9 cellular contexts compared by ENCODE assay signal in the genomic region with DNA sequence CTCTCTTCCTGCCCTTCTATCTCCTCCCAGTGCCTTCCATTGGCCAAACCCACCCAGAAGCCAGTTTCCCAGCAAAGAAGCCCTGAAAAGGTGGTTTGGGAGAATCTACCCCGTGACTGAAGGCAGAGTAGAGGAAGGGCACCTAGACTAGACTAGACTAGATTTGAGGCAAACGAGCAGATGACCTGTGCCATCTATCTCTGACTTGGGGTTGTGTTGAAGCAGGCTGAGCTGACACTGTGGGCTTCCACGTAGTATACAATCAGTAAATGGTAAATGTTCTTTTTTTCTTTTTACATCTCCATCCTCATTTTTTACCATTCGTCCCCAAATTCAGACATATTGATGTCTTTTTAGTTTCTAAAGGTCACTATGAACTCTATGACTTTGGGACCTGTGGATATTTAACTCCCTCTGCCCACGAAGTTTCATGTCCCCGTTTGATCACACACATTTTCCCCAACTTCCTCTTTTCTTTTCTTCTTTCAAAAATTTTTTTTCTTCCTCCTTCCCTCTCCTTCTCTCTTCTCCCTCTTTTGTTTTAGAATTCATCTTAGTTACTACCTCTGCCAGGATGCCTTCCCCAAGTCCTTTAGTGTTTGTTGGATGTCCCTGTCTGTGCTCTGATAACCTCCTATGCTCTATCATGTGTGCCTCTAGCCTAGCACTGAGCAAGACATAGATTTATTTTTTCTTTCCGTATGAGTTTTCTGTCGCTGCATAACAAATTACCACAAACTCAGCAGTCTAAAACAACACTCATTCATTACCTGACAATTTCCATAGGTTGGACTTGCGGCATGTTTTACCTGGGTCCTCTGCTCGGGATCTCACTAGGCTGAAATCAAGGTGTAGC. TPM values are rescaled to one million over a fixed set of nuclear protein-coding genes. Genes with fewer than 3 reads are reported as not detected.
DNase-seq lines count a peak whose midpoint lies in the region; ATAC-seq and TF ChIP-seq lines count a peak whose summit lies in the region.
"Had no signal": no experiment of that assay in that cellular context is flagged by ENCODE, and none has a peak within 500 bp of the region (broad histone marks: within the 10 kb centered on the region; RNA-seq: fewer than 3 reads in every experiment).

No MANE protein-coding gene starts in this region.

- H2BK120ac ChIP-seq in trophoblast cell (ENCODE audit: insufficient read depth, low read length, poor library complexity), result peak overlapping the region; percentile 64

- H2BK5ac ChIP-seq in trophoblast cell (ENCODE audit: low read depth, low read length, poor library complexity), result peak overlapping the region; percentile 26

- H3K23ac ChIP-seq in trophoblast cell (ENCODE audit: low read length), result no peak overlapping the region

- H3K36me3 ChIP-seq in trophoblast cell (ENCODE audit: control insufficient read depth in 1 of 2, insufficient read depth in 2 of 2, low read length in 2 of 2), result no peaks in the 10 kb centered on the region

- no peaks in the 10 kb centered on the region for H3K9me3 Mint-ChIP-seq in Calu3 (ENCODE audit: low read depth, unreplicated experiment)
- H3K9me3 Mint-ChIP-seq in activated T-helper 17 cell treated with anti-CD3 and anti-CD28 coated beads, Interleukin-2, amount 50 U/mL, for 72 hours, result peaks cover 3% of the 10 kb centered on the region

- no peak overlapping the region for H3K4me3 ChIP-seq in trophoblast cell (ENCODE audit: low read depth, low read length)

- peak overlapping the region; percentile 89 for H3K27ac Mint-ChIP-seq in Calu3 (ENCODE audit: unreplicated experiment)
- H3K27ac Mint-ChIP-seq in activated T-helper 17 cell treated with anti-CD3 and anti-CD28 coated beads, Interleukin-2, amount 50 U/mL, for 72 hours, result peak overlapping the region; percentile 92

- H3K4me3 Mint-ChIP-seq in Calu3 (ENCODE audit: low read depth, unreplicated experiment), result peak overlapping the region; percentile 44
- H3K4me3 Mint-ChIP-seq in activated T-helper 17 cell treated with anti-CD3 and anti-CD28 coated beads, Interleukin-2, amount 50 U/mL, for 72 hours, result peak overlapping the region; percentile 31

- BruUV-seq in Calu3 (replicated peaks; lab: Mats Ljungman, UMichigan), result no TSS peak

- H2AK5ac ChIP-seq in trophoblast cell (ENCODE audit: low read length), result no peak overlapping the region

- ATAC-seq in HG02759 (IDR thresholded peaks at IDR 0.05; ENCODE audit: unreplicated experiment) (peak; percentile 45), HG02840 (IDR thresholded peaks at IDR 0.05; ENCODE audit: low FRiP score, unreplicated experiment) (no peak), HG03439 (IDR thresholded peaks at IDR 0.05; ENCODE audit: unreplicated experiment) (no peak), HG02678 (IDR thresholded peaks at IDR 0.05; ENCODE audit: unreplicated experiment) (no peak)
- no peak for ATAC-seq in activated T-helper 17 cell treated with anti-CD3 and anti-CD28 coated beads, Interleukin-2, amount 50 U/mL, for 72 hours (replicated peaks)
- ATAC-seq: left colon had no signal

- intact Hi-C loops in Calu3 (cut with micrococcal nuclease; ENCODE audit: unreplicated experiment), result no loop called here

- no peak overlapping the region for H2AFZ ChIP-seq in trophoblast cell (ENCODE audit: insufficient read depth, low read length, poor library complexity)

- peak overlapping the region; percentile 51 for H3K9ac ChIP-seq in trophoblast cell (ENCODE audit: low read length)

- no peak overlapping the region for H3K4me2 ChIP-seq in trophoblast cell (ENCODE audit: low read length)

- no peak overlapping the region for H2BK12ac ChIP-seq in trophoblast cell (ENCODE audit: low read length)

- no peak overlapping the region for H3K18ac ChIP-seq in trophoblast cell (ENCODE audit: low read length)

- H3K79me1 ChIP-seq in trophoblast cell (ENCODE audit: low read length), result peaks cover 11% of the 10 kb centered on the region

- no peaks in the 10 kb centered on the region for H3K27me3 ChIP-seq in trophoblast cell (ENCODE audit: insufficient read depth, low read length)

- peak overlapping the region; percentile 69 for H3K27ac ChIP-seq in trophoblast cell (ENCODE audit: low read depth, low read length)

- 100% methylated on average over 1 of the region's 10 CpGs for WGBS in trophoblast cell (ENCODE audit: extremely low coverage, insufficient coverage, insufficient read length)

- no peak overlapping the region for H3K4ac ChIP-seq in trophoblast cell (ENCODE audit: low read depth, low read length)

- peak overlapping the region; percentile 35 for H3K14ac ChIP-seq in trophoblast cell (ENCODE audit: low read length)

- no peaks in the 10 kb centered on the region for H3K9me3 ChIP-seq in trophoblast cell (ENCODE audit: insufficient read depth, low read depth, low read length)

- H4K91ac ChIP-seq in trophoblast cell (ENCODE audit: low read depth, low read length), result peak overlapping the region; percentile 72

- DNase-seq in Calu3 (no peak), trophoblast cell (no peak)
- no peak for DNase-seq in effector CD8-positive, alpha-beta T cell (lab: John Stamatoyannopoulos, UW)
- DNase-seq: left colon had no signal

- no peak overlapping the region for H4K8ac ChIP-seq in trophoblast cell (ENCODE audit: low read depth, low read length)

- no peaks in the 10 kb centered on the region for H3K79me2 ChIP-seq in trophoblast cell (ENCODE audit: control insufficient read depth, insufficient read depth, low read length, poor library complexity)

- no peak for TF ChIP-seq CTCF in Calu3 (IDR thresholded peaks at IDR 0.05; ENCODE audit: unreplicated experiment)

- no peaks in the 10 kb centered on the region for H3K27me3 Mint-ChIP-seq in Calu3 (ENCODE audit: unreplicated experiment)
- no peaks in the 10 kb centered on the region for H3K27me3 Mint-ChIP-seq in activated T-helper 17 cell treated with anti-CD3 and anti-CD28 coated beads, Interleukin-2, amount 50 U/mL, for 72 hours

- peaks cover 6% of the 10 kb centered on the region for H3K36me3 Mint-ChIP-seq in Calu3 (ENCODE audit: insufficient read depth, unreplicated experiment)
- peaks cover 6% of the 10 kb centered on the region for H3K36me3 Mint-ChIP-seq in activated T-helper 17 cell treated with anti-CD3 and anti-CD28 coated beads, Interleukin-2, amount 50 U/mL, for 72 hours (ENCODE audit: low read depth)

- H4K12ac ChIP-seq in trophoblast cell (ENCODE audit: low read depth, low read length), result no peak overlapping the region

- H3K4me1 ChIP-seq in trophoblast cell (ENCODE audit: control insufficient read depth in 1 of 2, insufficient read depth in 2 of 2, low read length in 2 of 2), result peaks cover 7 to 17% of the 10 kb centered on the region in 2 experiments

- H3K4me1 Mint-ChIP-seq in Calu3 (ENCODE audit: low read depth, unreplicated experiment), result peaks cover 41% of the 10 kb centered on the region
- H3K4me1 Mint-ChIP-seq in activated T-helper 17 cell treated with anti-CD3 and anti-CD28 coated beads, Interleukin-2, amount 50 U/mL, for 72 hours, result peaks cover 16% of the 10 kb centered on the region

- CTCF ChIA-PET in Calu3 (lab: Charles Lee), result interaction anchor here (1.0 kb wide), 1 partner anchor 165 kb away, joined by 3 read pairs; no protein-coding TSS in a partner anchor

RNA-seq across cellular contexts. Expression of a gene that starts 6.2 kb away (rescaled TPM):
- total RNA-seq in Calu3 (2022), result 37.7 and 40.2 TPM in 2 replicates
- 10 to 100 TPM; 64.2 to 80.5 TPM for total RNA-seq in activated T-helper 17 cell treated with anti-CD3 and anti-CD28 coated beads, Interleukin-2, amount 50 U/mL, for 72 hours
- 55.5 and 56.1 TPM in 2 replicates for polyA plus RNA-seq in trophoblast cell (2013)

RNA-seq across cellular contexts. Expression of a gene that starts 36.4 kb away (rescaled TPM):
- total RNA-seq in Calu3 (2022), result 1.7 and 1.9 TPM in 2 replicates
- not detected for total RNA-seq in activated T-helper 17 cell treated with anti-CD3 and anti-CD28 coated beads, Interleukin-2, amount 50 U/mL, for 72 hours
- polyA plus RNA-seq in trophoblast cell (2013), result 0.68 and 0.76 TPM in 2 replicates
